In genomic region chr19:18397242-18398202, GRCh38 we compare ENCODE assay signal across 10 cellular contexts. TPM values are rescaled to one million over a fixed set of nuclear protein-coding genes. Genes with fewer than 3 reads are reported as not detected.
A peak's percentile ranks its signal among the peaks of the same experiment; 100 is the strongest.
DNase-seq lines count a peak whose midpoint lies in the region; ATAC-seq and TF ChIP-seq lines count a peak whose summit lies in the region.
"Had no signal": no experiment of that assay in that cellular context is flagged by ENCODE, and none has a peak within 500 bp of the region (broad histone marks: within the 10 kb centered on the region; RNA-seq: fewer than 3 reads in every experiment).

LRRC25 (minus strand) TSS chr19:18397622; CDS start chr19:18396963, 659 bp downstream.

- no peak within 1 kb of the TSS for H3K4me3 ChIP-seq in MM.1S (ENCODE audit: low read length)
- no peak within 1 kb of the TSS for H3K4me3 ChIP-seq in smooth muscle cell

- DNase-seq in MM.1S, result no peak
- peak; percentile 74 for DNase-seq in ecto neural progenitor cell (ENCODE audit: low spot score)
- DNase-seq in natural killer cell, result no peak
- no peak for DNase-seq in smooth muscle cell (lab: John Stamatoyannopoulos, UW; ENCODE audit: unreplicated experiment)
- no peak for DNase-seq in activated T-cell treated with anti-CD3 and anti-CD28 coated beads for 4 hours

- peak within 1 kb of the TSS; percentile 70 for H3K4me3 Mint-ChIP-seq in natural killer cell

- H3F3A ChIP-seq in MM.1S (ENCODE audit: insufficient read depth, low read length), result no peaks in the 10 kb centered on the region
- peaks cover 5% of the 10 kb centered on the region for H3F3A ChIP-seq in smooth muscle cell (ENCODE audit: low read depth)

- H4K20me1 ChIP-seq in MM.1S (ENCODE audit: insufficient read depth, low read length) (no peaks in the 10 kb centered on the region), smooth muscle cell (ENCODE audit: low read depth) (no peaks in the 10 kb centered on the region)

- peaks cover 11 to 16% of the 10 kb centered on the region in 2 donors for H3K4me1 Mint-ChIP-seq in natural killer cell

- H3K27me3 ChIP-seq in MM.1S (replicated peaks; ENCODE audit: insufficient read depth, low read length) (peaks cover 42% of the 10 kb centered on the region), smooth muscle cell (ENCODE audit: low read depth) (no peaks in the 10 kb centered on the region)

- H3K9ac ChIP-seq in ES-I3 (ENCODE audit: low read depth, low read length) (peak within 1 kb of the TSS; percentile 39; the same call in 1 of the 2 replicates), MM.1S (ENCODE audit: low read length) (no peak within 1 kb of the TSS), smooth muscle cell (ENCODE audit: low read depth) (no peak within 1 kb of the TSS)

- no peaks in the 10 kb centered on the region for H3K9me2 ChIP-seq in MM.1S (replicated peaks; ENCODE audit: insufficient read depth, low read length)

- no peaks in the 10 kb centered on the region for H3K4me1 ChIP-seq in ES-I3 (ENCODE audit: insufficient read depth, low read length)
- H3K4me1 ChIP-seq in MM.1S (ENCODE audit: low read length), result no peaks in the 10 kb centered on the region
- H3K4me1 ChIP-seq in smooth muscle cell (ENCODE audit: low read depth), result peaks cover 4% of the 10 kb centered on the region

- ATAC-seq in natural killer cell, result peak; percentile 77 to 86 (median 83)
- ATAC-seq in HG03565 (IDR thresholded peaks at IDR 0.05; ENCODE audit: unreplicated experiment), result no peak
- no peak for ATAC-seq in GM18858 (IDR thresholded peaks at IDR 0.05; ENCODE audit: unreplicated experiment)

- peak within 1 kb of the TSS in 1 of 2 donors; percentile 81 for H3K27ac Mint-ChIP-seq in natural killer cell

- intact Hi-C loops in natural killer cell (cut with micrococcal nuclease), result no loop called here

- H3K27ac ChIP-seq in MM.1S (ENCODE audit: low read length) (no peak within 1 kb of the TSS), smooth muscle cell (ENCODE audit: low read depth) (no peak within 1 kb of the TSS)

- H3K4me2 ChIP-seq in MM.1S (ENCODE audit: low read depth, low read length), result peak within 1 kb of the TSS; percentile 18; the same call in 1 of the 2 replicates
- H3K4me2 ChIP-seq in smooth muscle cell, result no peak within 1 kb of the TSS

- H3K36me3 ChIP-seq in ES-I3 (ENCODE audit: insufficient read depth, low read length) (no peaks in the 10 kb centered on the region), MM.1S (replicated peaks; ENCODE audit: insufficient read depth, low read length) (no peaks in the 10 kb centered on the region), smooth muscle cell (ENCODE audit: low read depth) (no peaks in the 10 kb centered on the region)

- H3K9me3 ChIP-seq in ES-I3 (ENCODE audit: control insufficient read depth, insufficient read depth, low read length) (no peaks in the 10 kb centered on the region), MM.1S (replicated peaks; ENCODE audit: insufficient read depth, low read length) (no peaks in the 10 kb centered on the region), smooth muscle cell (replicated peaks; ENCODE audit: low read depth) (no peaks in the 10 kb centered on the region)

- no peaks in the 10 kb centered on the region for H3K36me3 Mint-ChIP-seq in natural killer cell

- H2AFZ ChIP-seq in MM.1S (ENCODE audit: low read length) (no peak within 1 kb of the TSS), smooth muscle cell (ENCODE audit: low read depth) (no peak within 1 kb of the TSS)

- H3K9me3 Mint-ChIP-seq in natural killer cell, result no peaks in the 10 kb centered on the region

- 56% methylated on average over 33 of the region's 33 CpGs for WGBS in smooth muscle cell (ENCODE audit: low lambda C conversion rate)

- TF ChIP-seq CTCF in MM.1S (IDR thresholded peaks at IDR 0.05; ENCODE audit: low read length), result no peak
- no peak for TF ChIP-seq CTCF in natural killer cell (IDR thresholded peaks at IDR 0.05)
- TF ChIP-seq CTCF in smooth muscle cell (IDR thresholded peaks at IDR 0.05; ENCODE audit: borderline replicate concordance, insufficient read depth, poor library complexity, severe bottlenecking), result no peak

- peaks cover 0 to 3% of the 10 kb centered on the region in 2 donors for H3K27me3 Mint-ChIP-seq in natural killer cell (ENCODE audit: low read depth in 2 of 2)

- H3K79me2 ChIP-seq in MM.1S (ENCODE audit: low read length) (no peaks in the 10 kb centered on the region), smooth muscle cell (ENCODE audit: low read depth) (no peaks in the 10 kb centered on the region)

RNA-seq across cellular contexts. Expression of gene LRRC25, which starts in this region (rescaled TPM):
- 10 to 100 TPM in 2 of 3 donors, 1 to 10 TPM in 1; 3.9 to 28.2 (median 12.0) TPM for total RNA-seq in natural killer cell
- total RNA-seq in smooth muscle cell, result 0.67 TPM in 1 of 2 replicates, not detected in the other
- 0.34 TPM in 1 of 2 replicates, not detected in the other for polyA plus RNA-seq in smooth muscle cell
- total RNA-seq: renal cortical epithelial cell, RPMI7951 had no signal

Comparison
In these comparisons a context has a peak if more than half of its experiments do, and no peak if none do; other contexts are left out.
1. ATAC-seq: peak in natural killer cell (3 of 3); none in HG03565 (single experiment) and GM18858 (single experiment).